Comparison of ENCODE assay signal across 19 cellular contexts in genomic region chr9:133779516-133780403, GRCh38. TPM values are rescaled to one million over a fixed set of nuclear protein-coding genes. Genes with fewer than 3 reads are reported as not detected.
"Had no signal": no experiment of that assay in that cellular context is flagged by ENCODE, and none has a peak within 500 bp of the region (broad histone marks: within the 10 kb centered on the region; RNA-seq: fewer than 3 reads in every experiment).

No MANE protein-coding gene starts in this region.

- H3K27ac ChIP-seq: epithelial cell of prostate, gastroesophageal sphincter, transverse colon, uterus had no signal

- H3K27me3 ChIP-seq: gastroesophageal sphincter, transverse colon, uterus had no signal

- ATAC-seq: activated T-cell treated with anti-CD3 and anti-CD28 coated beads, Interleukin-2, amount 50 U/mL, for 4 hours; gastroesophageal sphincter; left lobe of liver; T-helper 17 cell had no signal

- DNase-seq: activated B cell treated with CpG ODN at 0.5 μM for 24 hours; activated CD4-positive, alpha-beta T cell treated with anti-CD3 and anti-CD28 coated beads for 4 hours; activated CD4-positive, alpha-beta T cell treated with anti-CD3 and anti-CD28 coated beads, Interleukin-2, amount 50 U/mL, for 48 hours; activated CD8-positive, alpha-beta memory T cell treated with anti-CD3 and anti-CD28 coated beads, Interleukin-2, amount 50 U/mL, for 48 hours; activated naive CD4-positive, alpha-beta T cell; activated T-cell treated with anti-CD3 and anti-CD28 coated beads, Interleukin-2, amount 50 U/mL, for 4 hours; amniotic stem cell; cerebellar nuclear complex; cortex of kidney; mammary epithelial cell; midbrain; occipital lobe; SW 1271; T-helper 17 cell; transverse colon; uterus had no signal

- H3K36me3 ChIP-seq: uterus had no signal

- H3K9me3 ChIP-seq: transverse colon, uterus had no signal

- H3K4me1 ChIP-seq: transverse colon, uterus had no signal

- H3K4me3 ChIP-seq: gastroesophageal sphincter, transverse colon, uterus had no signal

RNA-seq across cellular contexts. Expression of gene SARDH, which starts 41.6 kb away (rescaled TPM):
- total RNA-seq: activated B cell treated with CpG ODN at 0.5 μM for 24 hours had no signal
